In genomic region chr7:56063500-56063881, GRCh38 we compare ENCODE assay signal across 8 cellular contexts. TPM values are rescaled to one million over a fixed set of nuclear protein-coding genes. Genes with fewer than 3 reads are reported as not detected.
DNase-seq lines count a peak whose midpoint lies in the region; ATAC-seq and TF ChIP-seq lines count a peak whose summit lies in the region.

No MANE protein-coding gene starts in this region.

- H3K27ac ChIP-seq in liver (ENCODE audit: low read depth in 1 of 2, low read length in 2 of 2) (peak overlapping the region; percentile 92 to 93), testis (peak overlapping the region; percentile 41 to 93)

- no peak for TF ChIP-seq POLR2A in testis (IDR thresholded peaks at IDR 0.05)

- no peak for DNase-seq in activated CD4-positive, alpha-beta T cell treated with anti-CD3 and anti-CD28 coated beads, Interleukin-2, amount 10 ng/mL, durations not matched to agents 7 days and 5 days
- DNase-seq in activated CD4-positive, alpha-beta T cell treated with anti-CD3 and anti-CD28 coated beads for 4 hours, result no peak
- no peak for DNase-seq in activated T-helper 2 cell treated with anti-CD3 and anti-CD28 coated beads, Interferon-gamma antibody, Interleukin-2, Interleukin-4, amounts not matched to agents 10 μg/mL and 5 μg/mL and 100 μg/mL, durations not matched to agents 14 hours and 24 hours and 36 hours (ENCODE audit: low spot score)
- DNase-seq in testis, result no peak
- no peak for DNase-seq in NAMALWA (ENCODE audit: low spot score)

- no peaks in the 10 kb centered on the region for H3K9me3 Mint-ChIP-seq in activated CD4-positive, alpha-beta T cell treated with anti-CD3 and anti-CD28 coated beads, Interleukin-2, amount 10 ng/mL, durations not matched to agents 7 days and 5 days
- H3K9me3 Mint-ChIP-seq in activated T-helper 2 cell treated with anti-CD3 and anti-CD28 coated beads, Interferon-gamma antibody, Interleukin-2, Interleukin-4, amounts not matched to agents 10 μg/mL and 5 μg/mL and 100 μg/mL, durations not matched to agents 14 hours and 24 hours and 36 hours, result no peaks in the 10 kb centered on the region

- no peaks in the 10 kb centered on the region for H3K9me3 ChIP-seq in liver (ENCODE audit: control insufficient read depth in 4 of 4, low read length in 3 of 4)
- no peaks in the 10 kb centered on the region for H3K9me3 ChIP-seq in testis

- H3K27me3 Mint-ChIP-seq in activated CD4-positive, alpha-beta T cell treated with anti-CD3 and anti-CD28 coated beads, Interleukin-2, amount 10 ng/mL, durations not matched to agents 7 days and 5 days, result no peaks in the 10 kb centered on the region
- H3K27me3 Mint-ChIP-seq in activated T-helper 2 cell treated with anti-CD3 and anti-CD28 coated beads, Interferon-gamma antibody, Interleukin-2, Interleukin-4, amounts not matched to agents 10 μg/mL and 5 μg/mL and 100 μg/mL, durations not matched to agents 14 hours and 24 hours and 36 hours (ENCODE audit: low read depth), result no peaks in the 10 kb centered on the region

- POLR2A ChIA-PET in activated CD4-positive, alpha-beta T cell treated with anti-CD3 and anti-CD28 coated beads, Interleukin-2, amount 10 ng/mL, durations not matched to agents 7 days and 5 days (lab: Charles Lee), result interaction anchor here (0.9 kb wide), 1 partner anchor 12 kb away, joined by 3 read pairs; the partner anchor contains the start of genes CCT6A and PSPH

- no peaks in the 10 kb centered on the region for H3K27me3 ChIP-seq in liver (ENCODE audit: control insufficient read depth in 4 of 4, insufficient read depth in 4 of 4, low read length in 3 of 4)
- H3K27me3 ChIP-seq in testis, result no peaks in the 10 kb centered on the region

- peak overlapping the region; percentile 52 to 57 for H3K9ac ChIP-seq in liver (ENCODE audit: low read depth in 1 of 2, low read length in 2 of 2)

- peak overlapping the region; percentile 93 to 99 (median 95) for H3K4me3 ChIP-seq in liver (ENCODE audit: low read depth in 1 of 3, low read length in 3 of 3)
- H3K4me3 ChIP-seq in testis, result peak overlapping the region in 1 of 2 donors; percentile 96

- peaks cover 52% of the 10 kb centered on the region for H3K36me3 Mint-ChIP-seq in activated CD4-positive, alpha-beta T cell treated with anti-CD3 and anti-CD28 coated beads, Interleukin-2, amount 10 ng/mL, durations not matched to agents 7 days and 5 days (ENCODE audit: low read depth)
- peaks cover 61% of the 10 kb centered on the region for H3K36me3 Mint-ChIP-seq in activated T-helper 2 cell treated with anti-CD3 and anti-CD28 coated beads, Interferon-gamma antibody, Interleukin-2, Interleukin-4, amounts not matched to agents 10 μg/mL and 5 μg/mL and 100 μg/mL, durations not matched to agents 14 hours and 24 hours and 36 hours (ENCODE audit: low read depth)

- CTCF ChIA-PET in activated CD4-positive, alpha-beta T cell treated with anti-CD3 and anti-CD28 coated beads, Interleukin-2, amount 10 ng/mL, durations not matched to agents 7 days and 5 days (lab: Charles Lee), result interaction anchor here (1.3 to 1.9 kb wide), 4 partner anchors 11 to 46 kb away, joined by 3 to 9 read pairs (median 7); partner anchors contain the start of genes CCT6A and PSPH

- ATAC-seq in HG03342 (IDR thresholded peaks at IDR 0.05; ENCODE audit: unreplicated experiment) (no peak), HG03196 (IDR thresholded peaks at IDR 0.05; ENCODE audit: unreplicated experiment) (no peak)

- TF ChIP-seq RAD21 in liver (IDR thresholded peaks at IDR 0.05), result no peak

- intact Hi-C loops in activated T-helper 2 cell treated with anti-CD3 and anti-CD28 coated beads, Interferon-gamma antibody, Interleukin-2, Interleukin-4, amounts not matched to agents 10 μg/mL and 5 μg/mL and 100 μg/mL, durations not matched to agents 14 hours and 24 hours and 36 hours (cut with micrococcal nuclease), result loop anchor here (5.0 kb wide), 1 partner anchor 696 kb away; the partner anchor contains the start of gene LANCL2
- intact Hi-C loops in testis (cut with DNase I; ENCODE audit: low total_unique reads), result no loop called here

- peaks cover 5 to 43% (median 26%) of the 10 kb centered on the region in 4 donors for H3K36me3 ChIP-seq in liver (ENCODE audit: control insufficient read depth in 4 of 4, insufficient read depth in 3 of 4, low read depth in 1 of 4, low read length in 3 of 4)
- H3K36me3 ChIP-seq in testis (ENCODE audit: low read depth, missing control alignments), result no peaks in the 10 kb centered on the region

- peak overlapping the region; percentile 94 for H3K4me3 Mint-ChIP-seq in activated CD4-positive, alpha-beta T cell treated with anti-CD3 and anti-CD28 coated beads, Interleukin-2, amount 10 ng/mL, durations not matched to agents 7 days and 5 days
- peak overlapping the region; percentile 90 for H3K4me3 Mint-ChIP-seq in activated T-helper 2 cell treated with anti-CD3 and anti-CD28 coated beads, Interferon-gamma antibody, Interleukin-2, Interleukin-4, amounts not matched to agents 10 μg/mL and 5 μg/mL and 100 μg/mL, durations not matched to agents 14 hours and 24 hours and 36 hours (ENCODE audit: low read depth)

- TF ChIP-seq CTCF in liver (IDR thresholded peaks at IDR 0.05; ENCODE audit: low read depth, low read length, missing input control) (no peak), testis (IDR thresholded peaks at IDR 0.05) (no peak)

- H3K4me1 ChIP-seq in liver (ENCODE audit: control insufficient read depth in 4 of 4, insufficient read depth in 4 of 4, low read length in 3 of 4) (peaks cover 3 to 10% (median 8%) of the 10 kb centered on the region in 4 donors), testis (peaks cover 4% of the 10 kb centered on the region)

- WGBS in liver, result 68% methylated on average over 7 of the region's 7 CpGs
- 52 to 57% methylated on average over 7 of the region's 7 CpGs for WGBS in testis, 2 donors

- peaks cover 38% of the 10 kb centered on the region for H3K4me1 Mint-ChIP-seq in activated CD4-positive, alpha-beta T cell treated with anti-CD3 and anti-CD28 coated beads, Interleukin-2, amount 10 ng/mL, durations not matched to agents 7 days and 5 days
- peaks cover 38% of the 10 kb centered on the region for H3K4me1 Mint-ChIP-seq in activated T-helper 2 cell treated with anti-CD3 and anti-CD28 coated beads, Interferon-gamma antibody, Interleukin-2, Interleukin-4, amounts not matched to agents 10 μg/mL and 5 μg/mL and 100 μg/mL, durations not matched to agents 14 hours and 24 hours and 36 hours (ENCODE audit: low read depth)

- H3K27ac Mint-ChIP-seq in activated CD4-positive, alpha-beta T cell treated with anti-CD3 and anti-CD28 coated beads, Interleukin-2, amount 10 ng/mL, durations not matched to agents 7 days and 5 days, result peak overlapping the region; percentile 98
- peak overlapping the region; percentile 78 for H3K27ac Mint-ChIP-seq in activated T-helper 2 cell treated with anti-CD3 and anti-CD28 coated beads, Interferon-gamma antibody, Interleukin-2, Interleukin-4, amounts not matched to agents 10 μg/mL and 5 μg/mL and 100 μg/mL, durations not matched to agents 14 hours and 24 hours and 36 hours

TF ChIP-seq in liver, 16 proteins besides CTCF, POLR2A, EP300 and RAD21 (continues in another document):
- no peak for TF ChIP-seq TAF1 (conservative IDR thresholded peaks at IDR 0.05)
- TF ChIP-seq FOXA1 (IDR thresholded peaks at IDR 0.05), result no peak
- peak; percentile 3 for TF ChIP-seq HNF4G (IDR thresholded peaks at IDR 0.05)

RNA-seq across cellular contexts. Expression of gene SUMF2, which starts 0.6 kb away (rescaled TPM):
- 100 to 1,000 TPM; 128 to 133 TPM for total RNA-seq in activated CD4-positive, alpha-beta T cell treated with anti-CD3 and anti-CD28 coated beads, Interleukin-2, amount 10 ng/mL, durations not matched to agents 7 days and 5 days
- 153 and 158 TPM in 2 replicates for total RNA-seq in activated T-helper 2 cell treated with anti-CD3 and anti-CD28 coated beads, Interferon-gamma antibody, Interleukin-2, Interleukin-4, amounts not matched to agents 10 μg/mL and 5 μg/mL and 100 μg/mL, durations not matched to agents 14 hours and 24 hours and 36 hours
- total RNA-seq in liver (100 to 1,000 TPM in 1 of 2 donors, 10 to 100 TPM in 1; 75.3 to 104 TPM), testis (100 to 1,000 TPM in 1 of 2 donors, 10 to 100 TPM in 1; 84.8 to 107 TPM)
- polyA plus RNA-seq in liver (10 to 100 TPM; 67.1 to 74.2 TPM), testis (ENCODE audit: insufficient read depth, low read depth, low replicate concordance) (83.3 TPM)

RNA-seq across cellular contexts. Expression of gene CCT6A, which starts 11.9 kb away (rescaled TPM):
- 100 to 1,000 TPM; 116 to 123 TPM for total RNA-seq in activated CD4-positive, alpha-beta T cell treated with anti-CD3 and anti-CD28 coated beads, Interleukin-2, amount 10 ng/mL, durations not matched to agents 7 days and 5 days
- 259 and 263 TPM in 2 replicates for total RNA-seq in activated T-helper 2 cell treated with anti-CD3 and anti-CD28 coated beads, Interferon-gamma antibody, Interleukin-2, Interleukin-4, amounts not matched to agents 10 μg/mL and 5 μg/mL and 100 μg/mL, durations not matched to agents 14 hours and 24 hours and 36 hours
- total RNA-seq in liver, result 10 to 100 TPM; 48.6 to 80.0 TPM
- 10 to 100 TPM; 44.6 to 49.5 TPM for polyA plus RNA-seq in liver
- 10 to 100 TPM; 90.4 to 96.4 TPM for total RNA-seq in testis
- polyA plus RNA-seq in testis (ENCODE audit: insufficient read depth, low read depth, low replicate concordance), result 103 TPM

RNA-seq across cellular contexts. Expression of gene PSPH, which starts 12.2 kb away (rescaled TPM):
- 10 to 100 TPM in 1 of 2 experiments, 1 to 10 TPM in 1; 9.6 to 11.2 TPM for total RNA-seq in activated CD4-positive, alpha-beta T cell treated with anti-CD3 and anti-CD28 coated beads, Interleukin-2, amount 10 ng/mL, durations not matched to agents 7 days and 5 days
- 18.4 and 20.8 TPM in 2 replicates for total RNA-seq in activated T-helper 2 cell treated with anti-CD3 and anti-CD28 coated beads, Interferon-gamma antibody, Interleukin-2, Interleukin-4, amounts not matched to agents 10 μg/mL and 5 μg/mL and 100 μg/mL, durations not matched to agents 14 hours and 24 hours and 36 hours
- total RNA-seq in liver (10 to 100 TPM; 10.6 to 35.9 TPM), testis (10 to 100 TPM; 18.4 to 21.5 TPM)
- polyA plus RNA-seq in liver (1 to 10 TPM; 5.5 to 7.4 TPM), testis (ENCODE audit: insufficient read depth, low read depth, low replicate concordance) (16.6 TPM)

RNA-seq across cellular contexts. Expression of gene PHKG1, which starts 29.3 kb away (rescaled TPM):
- total RNA-seq in activated CD4-positive, alpha-beta T cell treated with anti-CD3 and anti-CD28 coated beads, Interleukin-2, amount 10 ng/mL, durations not matched to agents 7 days and 5 days, result 1 to 10 TPM; 1.0 to 2.5 TPM
- 2.5 and 3.6 TPM in 2 replicates for total RNA-seq in activated T-helper 2 cell treated with anti-CD3 and anti-CD28 coated beads, Interferon-gamma antibody, Interleukin-2, Interleukin-4, amounts not matched to agents 10 μg/mL and 5 μg/mL and 100 μg/mL, durations not matched to agents 14 hours and 24 hours and 36 hours
- total RNA-seq in liver (1 to 10 TPM in 1 of 2 donors, under 1 TPM in 1; 0.19 to 1.0 TPM), testis (1 to 10 TPM; 1.5 to 2.8 TPM)
- polyA plus RNA-seq in liver (under 1 TPM; 0.18 to 0.30 TPM), testis (ENCODE audit: insufficient read depth, low read depth, low replicate concordance) (2.1 TPM)

RNA-seq across cellular contexts. Expression of gene CHCHD2, which starts 42.8 kb away (rescaled TPM):
- total RNA-seq in activated CD4-positive, alpha-beta T cell treated with anti-CD3 and anti-CD28 coated beads, Interleukin-2, amount 10 ng/mL, durations not matched to agents 7 days and 5 days, result 100 to 1,000 TPM; 375 to 407 TPM
- 660 TPM in 2 replicates for total RNA-seq in activated T-helper 2 cell treated with anti-CD3 and anti-CD28 coated beads, Interferon-gamma antibody, Interleukin-2, Interleukin-4, amounts not matched to agents 10 μg/mL and 5 μg/mL and 100 μg/mL, durations not matched to agents 14 hours and 24 hours and 36 hours
- 100 to 1,000 TPM; 169 to 182 TPM for total RNA-seq in liver
- polyA plus RNA-seq in liver, result 100 to 1,000 TPM; 322 to 356 TPM
- 100 to 1,000 TPM; 212 to 289 TPM for total RNA-seq in testis
- 321 TPM for polyA plus RNA-seq in testis (ENCODE audit: insufficient read depth, low read depth, low replicate concordance)
